2 cellular contexts compared by ENCODE assay signal in the genomic region with DNA sequence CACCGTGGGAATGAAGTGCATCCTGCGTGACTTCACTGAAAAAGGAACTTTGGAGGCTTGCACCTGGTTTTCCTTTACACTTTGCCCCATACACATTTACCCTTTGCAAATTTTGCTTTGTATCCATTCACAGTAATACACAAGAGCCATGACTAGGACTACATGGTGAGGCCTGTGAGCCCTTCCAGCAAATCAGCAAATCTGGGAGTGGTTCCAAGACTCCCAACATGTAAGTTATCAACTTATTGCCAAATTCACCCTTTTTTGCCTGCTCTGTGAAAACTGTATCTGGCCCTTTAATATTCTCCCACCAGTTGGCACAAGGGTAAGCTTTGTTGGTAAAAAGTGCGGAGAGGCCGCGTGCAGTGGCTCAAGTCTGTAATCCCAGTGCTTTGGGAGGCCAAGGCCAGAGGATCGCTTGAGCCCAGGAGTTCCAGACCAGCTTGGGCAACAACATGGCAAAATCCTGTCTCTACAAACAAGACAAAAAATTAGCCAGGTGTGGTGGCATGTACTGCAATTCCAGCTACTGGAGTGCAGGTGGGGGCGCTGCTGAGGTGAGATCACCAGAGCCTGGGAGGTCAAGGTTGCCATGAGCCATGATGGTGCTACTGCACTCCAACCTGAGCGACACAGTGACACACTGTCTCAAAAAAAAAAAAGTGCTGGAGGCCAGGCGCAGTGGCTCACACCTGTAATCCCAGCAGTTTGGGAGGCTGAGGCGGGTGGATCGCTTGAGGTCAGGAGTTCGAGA.
A peak's percentile ranks its signal among the peaks of the same experiment; 100 is the strongest.
TF ChIP-seq lines count a peak whose summit lies in the region.

No MANE protein-coding gene starts in this region.

TF ChIP-seq in HepG2, 621 proteins besides CTCF, POLR2A, EP300 and RAD21 (continues in another document):
- TF ChIP-seq ZNF598 (CRISPR knock-in tag; IDR thresholded peaks at IDR 0.05; ENCODE audit: borderline replicate concordance) (no peak), ZNF589 (CRISPR knock-in tag; conservative IDR thresholded peaks at IDR 0.05) (no peak), SMAD9 (CRISPR knock-in tag; IDR thresholded peaks at IDR 0.05) (no peak), BRD4 (CRISPR knock-in tag; IDR thresholded peaks at IDR 0.05) (no peak), NR2F1 (CRISPR knock-in tag; IDR thresholded peaks at IDR 0.05) (peak; percentile 29 to 67; a peak in 2 of 4 replicates), MTA1 (CRISPR knock-in tag; IDR thresholded peaks at IDR 0.05; ENCODE audit: borderline replicate concordance) (no peak)
- TF ChIP-seq, protein P1, sequence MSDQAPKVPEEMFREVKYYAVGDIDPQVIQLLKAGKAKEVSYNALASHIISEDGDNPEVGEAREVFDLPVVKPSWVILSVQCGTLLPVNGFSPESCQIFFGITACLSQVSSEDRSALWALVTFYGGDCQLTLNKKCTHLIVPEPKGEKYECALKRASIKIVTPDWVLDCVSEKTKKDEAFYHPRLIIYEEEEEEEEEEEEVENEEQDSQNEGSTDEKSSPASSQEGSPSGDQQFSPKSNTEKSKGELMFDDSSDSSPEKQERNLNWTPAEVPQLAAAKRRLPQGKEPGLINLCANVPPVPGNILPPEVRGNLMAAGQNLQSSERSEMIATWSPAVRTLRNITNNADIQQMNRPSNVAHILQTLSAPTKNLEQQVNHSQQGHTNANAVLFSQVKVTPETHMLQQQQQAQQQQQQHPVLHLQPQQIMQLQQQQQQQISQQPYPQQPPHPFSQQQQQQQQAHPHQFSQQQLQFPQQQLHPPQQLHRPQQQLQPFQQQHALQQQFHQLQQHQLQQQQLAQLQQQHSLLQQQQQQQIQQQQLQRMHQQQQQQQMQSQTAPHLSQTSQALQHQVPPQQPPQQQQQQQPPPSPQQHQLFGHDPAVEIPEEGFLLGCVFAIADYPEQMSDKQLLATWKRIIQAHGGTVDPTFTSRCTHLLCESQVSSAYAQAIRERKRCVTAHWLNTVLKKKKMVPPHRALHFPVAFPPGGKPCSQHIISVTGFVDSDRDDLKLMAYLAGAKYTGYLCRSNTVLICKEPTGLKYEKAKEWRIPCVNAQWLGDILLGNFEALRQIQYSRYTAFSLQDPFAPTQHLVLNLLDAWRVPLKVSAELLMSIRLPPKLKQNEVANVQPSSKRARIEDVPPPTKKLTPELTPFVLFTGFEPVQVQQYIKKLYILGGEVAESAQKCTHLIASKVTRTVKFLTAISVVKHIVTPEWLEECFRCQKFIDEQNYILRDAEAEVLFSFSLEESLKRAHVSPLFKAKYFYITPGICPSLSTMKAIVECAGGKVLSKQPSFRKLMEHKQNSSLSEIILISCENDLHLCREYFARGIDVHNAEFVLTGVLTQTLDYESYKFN (CRISPR knock-in tag; conservative IDR thresholded peaks at IDR 0.05): no peak
- TF ChIP-seq, protein P2, sequence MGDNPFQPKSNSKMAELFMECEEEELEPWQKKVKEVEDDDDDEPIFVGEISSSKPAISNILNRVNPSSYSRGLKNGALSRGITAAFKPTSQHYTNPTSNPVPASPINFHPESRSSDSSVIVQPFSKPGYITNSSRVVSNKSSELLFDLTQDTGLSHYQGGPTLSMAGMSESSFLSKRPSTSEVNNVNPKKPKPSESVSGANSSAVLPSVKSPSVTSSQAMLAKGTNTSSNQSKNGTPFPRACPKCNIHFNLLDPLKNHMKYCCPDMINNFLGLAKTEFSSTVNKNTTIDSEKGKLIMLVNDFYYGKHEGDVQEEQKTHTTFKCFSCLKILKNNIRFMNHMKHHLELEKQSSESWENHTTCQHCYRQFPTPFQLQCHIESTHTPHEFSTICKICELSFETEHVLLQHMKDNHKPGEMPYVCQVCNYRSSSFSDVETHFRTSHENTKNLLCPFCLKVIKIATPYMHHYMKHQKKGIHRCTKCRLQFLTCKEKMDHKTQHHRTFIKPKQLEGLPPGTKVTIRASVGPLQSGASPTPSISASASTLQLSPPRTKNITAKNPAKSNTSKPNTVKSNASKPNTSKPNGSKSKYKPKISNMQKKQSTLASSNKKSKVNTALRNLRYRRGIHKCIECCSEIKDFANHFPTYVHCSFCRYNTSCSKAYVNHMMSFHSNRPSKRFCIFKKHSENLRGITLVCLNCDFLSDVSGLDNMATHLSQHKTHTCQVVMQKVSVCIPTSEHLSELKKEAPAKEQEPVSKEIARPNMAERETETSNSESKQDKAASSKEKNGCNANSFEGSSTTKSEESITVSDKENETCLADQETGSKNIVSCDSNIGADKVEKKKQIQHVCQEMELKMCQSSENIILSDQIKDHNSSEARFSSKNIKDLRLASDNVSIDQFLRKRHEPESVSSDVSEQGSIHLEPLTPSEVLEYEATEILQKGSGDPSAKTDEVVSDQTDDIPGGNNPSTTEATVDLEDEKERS (CRISPR knock-in tag; IDR thresholded peaks at IDR 0.05): no peak
- TF ChIP-seq, protein P3, sequence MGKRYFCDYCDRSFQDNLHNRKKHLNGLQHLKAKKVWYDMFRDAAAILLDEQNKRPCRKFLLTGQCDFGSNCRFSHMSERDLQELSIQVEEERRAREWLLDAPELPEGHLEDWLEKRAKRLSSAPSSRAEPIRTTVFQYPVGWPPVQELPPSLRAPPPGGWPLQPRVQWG (CRISPR knock-in tag; IDR thresholded peaks at IDR 0.05; ENCODE audit: borderline replicate concordance, low read depth): no peak
- TF ChIP-seq, protein P4, sequence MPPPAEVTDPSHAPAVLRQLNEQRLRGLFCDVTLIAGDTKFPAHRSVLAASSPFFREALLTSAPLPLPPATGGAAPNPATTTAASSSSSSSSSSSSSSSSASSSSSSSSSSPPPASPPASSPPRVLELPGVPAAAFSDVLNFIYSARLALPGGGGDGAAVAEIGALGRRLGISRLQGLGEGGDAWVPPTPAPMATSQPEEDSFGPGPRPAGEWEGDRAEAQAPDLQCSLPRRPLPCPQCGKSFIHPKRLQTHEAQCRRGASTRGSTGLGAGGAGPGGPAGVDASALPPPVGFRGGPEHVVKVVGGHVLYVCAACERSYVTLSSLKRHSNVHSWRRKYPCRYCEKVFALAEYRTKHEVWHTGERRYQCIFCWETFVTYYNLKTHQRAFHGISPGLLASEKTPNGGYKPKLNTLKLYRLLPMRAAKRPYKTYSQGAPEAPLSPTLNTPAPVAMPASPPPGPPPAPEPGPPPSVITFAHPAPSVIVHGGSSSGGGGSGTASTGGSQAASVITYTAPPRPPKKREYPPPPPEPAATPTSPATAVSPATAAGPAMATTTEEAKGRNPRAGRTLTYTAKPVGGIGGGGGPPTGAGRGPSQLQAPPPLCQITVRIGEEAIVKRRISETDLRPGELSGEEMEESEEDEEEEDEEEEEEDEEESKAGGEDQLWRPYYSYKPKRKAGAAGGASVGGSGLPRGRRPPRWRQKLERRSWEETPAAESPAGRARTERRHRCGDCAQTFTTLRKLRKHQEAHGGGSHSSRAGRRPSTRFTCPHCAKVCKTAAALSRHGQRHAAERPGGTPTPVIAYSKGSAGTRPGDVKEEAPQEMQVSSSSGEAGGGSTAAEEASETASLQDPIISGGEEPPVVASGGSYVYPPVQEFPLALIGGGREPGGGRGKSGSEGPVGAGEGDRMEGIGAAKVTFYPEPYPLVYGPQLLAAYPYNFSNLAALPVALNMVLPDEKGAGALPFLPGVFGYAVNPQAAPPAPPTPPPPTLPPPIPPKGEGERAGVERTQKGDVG (CRISPR knock-in tag; IDR thresholded peaks at IDR 0.05; ENCODE audit: borderline replicate concordance): no peak

TF ChIP-seq in H1, 55 proteins besides CTCF, POLR2A, EP300 and RAD21:
- no peak for TF ChIP-seq JUN (IDR thresholded peaks at IDR 0.05; ENCODE audit: low read depth, low read length)
- no peak for TF ChIP-seq MAFK (IDR thresholded peaks at IDR 0.05; ENCODE audit: low read depth, low read length)
- TF ChIP-seq, protein P5, sequence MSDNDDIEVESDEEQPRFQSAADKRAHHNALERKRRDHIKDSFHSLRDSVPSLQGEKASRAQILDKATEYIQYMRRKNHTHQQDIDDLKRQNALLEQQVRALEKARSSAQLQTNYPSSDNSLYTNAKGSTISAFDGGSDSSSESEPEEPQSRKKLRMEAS (IDR thresholded peaks at IDR 0.05): 0 out of 2 replicates have a peak, but pooled peaks have one; percentile 19
- TF ChIP-seq KDM1A (IDR thresholded peaks at IDR 0.05; ENCODE audit: borderline replicate concordance, low read length): no peak
- TF ChIP-seq TEAD4 (IDR thresholded peaks at IDR 0.05; ENCODE audit: low read depth, low read length): 0 out of 2 replicates have a peak, but pooled peaks have one; percentile 19
- 0 out of 2 replicates have a peak, but pooled peaks have one; percentile 14 for TF ChIP-seq YY1 (IDR thresholded peaks at IDR 0.05; ENCODE audit: low read depth, low read length)
